1 cellular context compared by ENCODE assay signal in the genomic region with DNA sequence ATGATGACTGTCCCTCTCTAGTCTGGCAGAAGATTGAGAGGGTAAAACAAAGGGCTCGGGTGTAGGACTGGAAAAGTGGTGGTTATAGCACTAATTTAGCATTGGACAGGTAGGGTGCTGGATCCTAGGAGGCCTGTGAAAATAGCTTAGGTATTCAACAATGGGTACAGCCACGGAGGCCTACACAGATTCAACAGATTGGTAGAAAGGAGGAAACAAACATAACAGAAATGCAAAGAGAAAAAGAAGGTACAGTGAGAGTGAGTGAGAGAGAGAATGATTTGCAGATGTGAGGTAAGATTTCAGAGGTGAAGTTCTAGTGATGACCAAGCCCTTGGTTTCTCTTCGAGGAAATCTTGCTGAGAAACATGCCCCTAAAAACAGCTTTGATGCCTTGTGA.
TF ChIP-seq lines count a peak whose summit lies in the region.

No MANE protein-coding gene starts in this region.

TF ChIP-seq in H1, 55 proteins besides CTCF, POLR2A, EP300 and RAD21:
- TF ChIP-seq TAF1 (IDR thresholded peaks at IDR 0.05; ENCODE audit: low read depth, low read length), result no peak
- TF ChIP-seq CEBPB (IDR thresholded peaks at IDR 0.05; ENCODE audit: low read depth, low read length), result no peak
- TF ChIP-seq ZNF274 (IDR thresholded peaks at IDR 0.05; ENCODE audit: borderline replicate concordance, extremely low read depth, low read length), result no peak
- no peak for TF ChIP-seq HDAC6 (IDR thresholded peaks at IDR 0.05; ENCODE audit: low read depth, low read length)
- no peak for TF ChIP-seq POLR2AphosphoS5 (IDR thresholded peaks at IDR 0.05; ENCODE audit: low read depth, low read length)
- TF ChIP-seq, protein P1, sequence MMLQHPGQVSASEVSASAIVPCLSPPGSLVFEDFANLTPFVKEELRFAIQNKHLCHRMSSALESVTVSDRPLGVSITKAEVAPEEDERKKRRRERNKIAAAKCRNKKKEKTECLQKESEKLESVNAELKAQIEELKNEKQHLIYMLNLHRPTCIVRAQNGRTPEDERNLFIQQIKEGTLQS (IDR thresholded peaks at IDR 0.05; ENCODE audit: insufficient read depth, low read depth, low read length), result no peak
- TF ChIP-seq RBBP5 (IDR thresholded peaks at IDR 0.05; ENCODE audit: borderline replicate concordance, low read depth, low read length), result no peak
- TF ChIP-seq GABPA (IDR thresholded peaks at IDR 0.05; ENCODE audit: borderline replicate concordance, insufficient read depth, low read length), result no peak
- TF ChIP-seq, protein P2, sequence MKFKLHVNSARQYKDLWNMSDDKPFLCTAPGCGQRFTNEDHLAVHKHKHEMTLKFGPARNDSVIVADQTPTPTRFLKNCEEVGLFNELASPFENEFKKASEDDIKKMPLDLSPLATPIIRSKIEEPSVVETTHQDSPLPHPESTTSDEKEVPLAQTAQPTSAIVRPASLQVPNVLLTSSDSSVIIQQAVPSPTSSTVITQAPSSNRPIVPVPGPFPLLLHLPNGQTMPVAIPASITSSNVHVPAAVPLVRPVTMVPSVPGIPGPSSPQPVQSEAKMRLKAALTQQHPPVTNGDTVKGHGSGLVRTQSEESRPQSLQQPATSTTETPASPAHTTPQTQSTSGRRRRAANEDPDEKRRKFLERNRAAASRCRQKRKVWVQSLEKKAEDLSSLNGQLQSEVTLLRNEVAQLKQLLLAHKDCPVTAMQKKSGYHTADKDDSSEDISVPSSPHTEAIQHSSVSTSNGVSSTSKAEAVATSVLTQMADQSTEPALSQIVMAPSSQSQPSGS (IDR thresholded peaks at IDR 0.05; ENCODE audit: low read length), result no peak
